9 cellular contexts compared by ENCODE assay signal in genomic region chr16:2884041-2884451, GRCh38. TPM values are rescaled to one million over a fixed set of nuclear protein-coding genes. Genes with fewer than 3 reads are reported as not detected.
DNase-seq lines count a peak whose midpoint lies in the region; ATAC-seq, FAIRE-seq and TF ChIP-seq lines count a peak whose summit lies in the region.
"Had no signal": no experiment of that assay in that cellular context is flagged by ENCODE, and none has a peak within 500 bp of the region (broad histone marks: within the 10 kb centered on the region; RNA-seq: fewer than 3 reads in every experiment).

No MANE protein-coding gene starts in this region.

- peaks cover 7% of the 10 kb centered on the region for H3K4me1 Mint-ChIP-seq in progenitor cell of endocrine pancreas (ENCODE audit: low read depth)

- H3K27me3 ChIP-seq in DND-41 (ENCODE audit: insufficient read depth, low read length, poor library complexity) (no peaks in the 10 kb centered on the region), PC-3 (ENCODE audit: low read length) (no peaks in the 10 kb centered on the region)

- H3K9me2 ChIP-seq in PC-3 (replicated peaks; ENCODE audit: low read length) = no peaks in the 10 kb centered on the region

- peak overlapping the region; percentile 89 for H3K4me3 Mint-ChIP-seq in progenitor cell of endocrine pancreas (ENCODE audit: low read depth)

- DNase-seq in DND-41 = no peak
- no peak for DNase-seq in PC-3
- no peak for DNase-seq in epithelial cell of esophagus (ENCODE audit: low read depth)
- DNase-seq in progenitor cell of endocrine pancreas (ENCODE audit: low spot score, unreplicated experiment) = no peak
- DNase-seq in mucosa of gallbladder (ENCODE audit: low spot score) = no peak
- no peak for DNase-seq in HCEC 1CT
- DNase-seq in NCI-H128 (lab: John Stamatoyannopoulos, UW; ENCODE audit: unreplicated experiment) = no peak
- no peak for DNase-seq in frontal cortex (ENCODE audit: low spot score in 2 of 2)
- DNase-seq: activated gamma-delta T cell had no signal

- peak overlapping the region; percentile 94 for H3K9ac ChIP-seq in DND-41 (ENCODE audit: low read depth, low read length)
- peak overlapping the region; percentile 77; the same call in 1 of the 2 replicates for H3K9ac ChIP-seq in PC-3 (ENCODE audit: low read length)

- H3K4me3 ChIP-seq in DND-41 (ENCODE audit: low read depth in 1 of 2, low read length in 2 of 2) (peak overlapping the region; percentile 80 to 83; a peak in 3 of 4 replicates), PC-3 (ENCODE audit: low read length) (peak overlapping the region; percentile 90), epithelial cell of esophagus (ENCODE audit: low read length) (peak overlapping the region; percentile 81)

- H3K9me3 ChIP-seq in DND-41 (ENCODE audit: insufficient read depth, low read length, severe bottlenecking) (peaks cover 10% of the 10 kb centered on the region), PC-3 (ENCODE audit: low read length) (no peaks in the 10 kb centered on the region)

- H3K36me3 ChIP-seq in DND-41 (ENCODE audit: insufficient read depth, low read length) (no peaks in the 10 kb centered on the region; the same call in 1 of the 2 replicates), PC-3 (ENCODE audit: low read depth, low read length) (peaks cover 3% of the 10 kb centered on the region; the same call in 1 of the 2 replicates)

- intact Hi-C loops in PC-3 (cut with micrococcal nuclease) = no loop called here

- H3K36me3 Mint-ChIP-seq in progenitor cell of endocrine pancreas (ENCODE audit: insufficient read depth) = no peaks in the 10 kb centered on the region

- no peaks in the 10 kb centered on the region for H3K9me3 Mint-ChIP-seq in progenitor cell of endocrine pancreas (ENCODE audit: low read depth)

- ATAC-seq in DND-41 (ENCODE audit: insufficient read depth, low read depth) (no peak), PC-3 (no peak)

- H3K79me2 ChIP-seq in DND-41 (ENCODE audit: insufficient read depth, low read length) (peaks cover 21% of the 10 kb centered on the region), PC-3 (ENCODE audit: low read length) (peaks cover 16% of the 10 kb centered on the region)

- CTCF ChIA-PET in PC-3 (lab: Charles Lee) = interaction anchor here (1.7 kb wide), 1 partner anchor 43 kb away, joined by 4 read pairs; no protein-coding TSS in a partner anchor

- FAIRE-seq in frontal cortex (lab: Jason Lieb, UNC) = no peak

- POLR2A ChIA-PET in PC-3 (lab: Charles Lee; ENCODE audit: unreplicated experiment) = no interaction called here

- no peaks in the 10 kb centered on the region for H3F3A ChIP-seq in PC-3 (ENCODE audit: low read length, unreplicated experiment)

- H3K27ac ChIP-seq in DND-41 (ENCODE audit: low read length) (peak overlapping the region; percentile 76; the same call in 1 of the 2 replicates), PC-3 (ENCODE audit: low read length) (no peak overlapping the region)

- BruUV-seq in PC-3 (replicated peaks; lab: Mats Ljungman, UMichigan) = TSS peak; percentile 49

- peaks cover 8% of the 10 kb centered on the region for H3K27me3 Mint-ChIP-seq in progenitor cell of endocrine pancreas

- TF ChIP-seq CTCF in DND-41 (IDR thresholded peaks at IDR 0.05; ENCODE audit: borderline replicate concordance, extremely low read depth, low read length, poor library complexity, severe bottlenecking) = no peak
- TF ChIP-seq CTCF in PC-3 (conservative IDR thresholded peaks at IDR 0.05; ENCODE audit: low read depth, low read length) = no peak
- TF ChIP-seq CTCF in epithelial cell of esophagus (IDR thresholded peaks at IDR 0.05; ENCODE audit: insufficient read depth, low read depth, low read length, missing control alignments) = no peak
- TF ChIP-seq CTCF in progenitor cell of endocrine pancreas (IDR thresholded peaks at IDR 0.05; ENCODE audit: unreplicated experiment) = no peak

- H3K4me1 ChIP-seq in DND-41 (ENCODE audit: insufficient read depth, low read length) (peaks cover 24% of the 10 kb centered on the region), PC-3 (ENCODE audit: insufficient read depth, low read length) (peaks cover 5% of the 10 kb centered on the region; the same call in 1 of the 2 replicates)

- H3K27ac Mint-ChIP-seq in progenitor cell of endocrine pancreas = peak overlapping the region; percentile 89

- H2AFZ ChIP-seq in DND-41 (ENCODE audit: low read depth, low read length) (peak overlapping the region; percentile 86; the same call in 1 of the 2 replicates), PC-3 (ENCODE audit: low read length) (peak overlapping the region; percentile 80)

- H4K20me1 ChIP-seq in DND-41 (ENCODE audit: insufficient read depth, low read length) = no peaks in the 10 kb centered on the region
- H4K20me1 ChIP-seq in PC-3 (ENCODE audit: low read length) = no peaks in the 10 kb centered on the region

- H3K4me2 ChIP-seq in DND-41 (ENCODE audit: insufficient read depth, low read length) = peak overlapping the region; percentile 94
- H3K4me2 ChIP-seq in PC-3 (ENCODE audit: low read length) = peak overlapping the region; percentile 90

RNA-seq across cellular contexts. Expression of gene FLYWCH2, which starts 1.0 kb away (rescaled TPM):
- total RNA-seq in PC-3 (2014; rRNA removed) = 92.0 and 100 TPM in 2 replicates
- total RNA-seq in progenitor cell of endocrine pancreas = 26.3 and 26.9 TPM in 2 replicates
- 35.5 TPM for total RNA-seq in mucosa of gallbladder
- 46.5 TPM for total RNA-seq in frontal cortex

RNA-seq across cellular contexts. Expression of gene PRSS22, which starts 26.1 kb away (rescaled TPM):
- total RNA-seq in PC-3 (2014; rRNA removed) (36.9 and 42.5 TPM in 2 replicates), progenitor cell of endocrine pancreas (23.3 and 25.9 TPM in 2 replicates), mucosa of gallbladder (52.7 TPM), frontal cortex (not detected)

RNA-seq across cellular contexts. Expression of gene FLYWCH1, which starts 27.7 kb away (rescaled TPM):
- total RNA-seq in PC-3 (2014; rRNA removed) = 41.4 and 54.7 TPM in 2 replicates
- total RNA-seq in progenitor cell of endocrine pancreas = 19.5 and 20.7 TPM in 2 replicates
- 57.5 TPM for total RNA-seq in mucosa of gallbladder
- total RNA-seq in frontal cortex = 22.8 TPM

RNA-seq across cellular contexts. Expression of gene ZG16B, which starts 53.9 kb away (rescaled TPM):
- 8.6 and 17.0 TPM in 2 replicates for total RNA-seq in PC-3 (2014; rRNA removed)
- total RNA-seq in progenitor cell of endocrine pancreas = not detected in 2 replicates
- total RNA-seq in mucosa of gallbladder = 55.9 TPM
- not detected for total RNA-seq in frontal cortex

Comparison
In these comparisons a context has a peak if more than half of its experiments do, and no peak if none do; other contexts are left out.
1. RNA of gene PRSS22, which starts 26.1 kb away (total RNA-seq): 52.7 TPM in mucosa of gallbladder (single experiment), 36.9 to 42.5 TPM in PC-3 and 23.3 to 25.9 TPM in progenitor cell of endocrine pancreas; not detected in frontal cortex (single experiment); every median in the first group is over 10 times any median in the second.
2. Peak in every context shown above with its lines, with median percentiles within 50 percentile points of each other: H3K4me3 ChIP-seq.